8 cellular contexts compared by ENCODE assay signal in genomic region chr10:119301397-119301796, GRCh38.
DNase-seq lines count a peak whose midpoint lies in the region; ATAC-seq and FAIRE-seq lines count a peak whose summit lies in the region.

No MANE protein-coding gene starts in this region.

- H3K9ac ChIP-seq in GM23248, result no peak overlapping the region

- no peaks in the 10 kb centered on the region for H4K20me1 ChIP-seq in GM23248 (ENCODE audit: insufficient read depth)

- H3K9me2 ChIP-seq in GM23248 (ENCODE audit: insufficient read depth), result no peaks in the 10 kb centered on the region

- no peak overlapping the region for H2AFZ ChIP-seq in GM23248

- H3K4me1 ChIP-seq in right cardiac atrium (ENCODE audit: control insufficient read depth, insufficient read depth, low read length), result peaks cover 23% of the 10 kb centered on the region
- H3K4me1 ChIP-seq in GM23248 (ENCODE audit: insufficient read depth), result peaks cover 4% of the 10 kb centered on the region

- H3K4me3 ChIP-seq in right cardiac atrium (ENCODE audit: low read length), result no peak overlapping the region
- no peak overlapping the region for H3K4me3 ChIP-seq in GM23248

- no peaks in the 10 kb centered on the region for H3K36me3 ChIP-seq in GM23248 (ENCODE audit: low read depth)

- no peak overlapping the region for H3K4me2 ChIP-seq in GM23248 (ENCODE audit: unreplicated experiment)

- in situ Hi-C loops in GM23248 (cut with MboI), result no loop called here

- FAIRE-seq in frontal cortex (lab: Jason Lieb, UNC), result no peak

- H3K27me3 ChIP-seq in right cardiac atrium (ENCODE audit: control insufficient read depth, insufficient read depth) (no peaks in the 10 kb centered on the region), GM23248 (replicated peaks; ENCODE audit: insufficient read depth) (no peaks in the 10 kb centered on the region)

- 57% methylated on average over 8 of the region's 8 CpGs for WGBS in right cardiac atrium
- 74 to 78% methylated on average over 8 of the region's 8 CpGs for WGBS in GM23248 (ENCODE audit: low coverage in 1 of 2, low lambda C conversion rate in 2 of 2, missing lambda C conversion rate in 2 of 2), 2 experiments

- H3K9me3 ChIP-seq in right cardiac atrium (ENCODE audit: control insufficient read depth, low read length) (no peaks in the 10 kb centered on the region), GM23248 (ENCODE audit: low read depth) (no peaks in the 10 kb centered on the region)

- H3F3A ChIP-seq in GM23248 (ENCODE audit: insufficient read depth), result peaks cover 7% of the 10 kb centered on the region

- peak; percentile 44 for DNase-seq in HT1080 (ENCODE audit: low read depth)
- peak; percentile 31 for DNase-seq in activated CD8-positive, alpha-beta memory T cell treated with anti-CD3 and anti-CD28 coated beads, Interleukin-2, amount 50 U/mL, for 1 hour (ENCODE audit: extremely low read depth)
- no peak for DNase-seq in right cardiac atrium
- DNase-seq in stimulated activated CD8-positive, alpha-beta memory T cell treated with anti-CD3 and anti-CD28 coated beads, Interleukin-2, amount 100 ng/mL, for 1 hour (ENCODE audit: low read depth in 2 of 2), result peak; percentile 28 to 43
- DNase-seq in SKM-1 (lab: John Stamatoyannopoulos, UW; ENCODE audit: unreplicated experiment), result no peak
- DNase-seq in GM23248, result no peak
- no peak for DNase-seq in frontal cortex (ENCODE audit: low spot score in 2 of 2)
- DNase-seq in DMS114 treated with DMSO at 0.1 percent for 48 hours (lab: John Stamatoyannopoulos, UW; ENCODE audit: unreplicated experiment), result no peak

- intact Hi-C loops in right cardiac atrium (cut with DNase I), result no loop called here

- H3K79me2 ChIP-seq in GM23248 (ENCODE audit: insufficient read depth), result peaks cover 17% of the 10 kb centered on the region

- peak overlapping the region; percentile 40 for H3K27ac ChIP-seq in right cardiac atrium (ENCODE audit: low read length)
- no peak overlapping the region for H3K27ac ChIP-seq in GM23248

- ATAC-seq in right cardiac atrium, result peak; percentile 17 to 28

Comparison
In these comparisons a context has a peak if more than half of its experiments do, and no peak if none do; other contexts are left out.
1. DNase-seq: peak in HT1080 (single experiment), activated CD8-positive, alpha-beta memory T cell treated with anti-CD3 and anti-CD28 coated beads, Interleukin-2, amount 50 U/mL, for 1 hour (single experiment) and stimulated activated CD8-positive, alpha-beta memory T cell treated with anti-CD3 and anti-CD28 coated beads, Interleukin-2, amount 100 ng/mL, for 1 hour (2 of 2); none in right cardiac atrium (0 of 3), SKM-1 (single experiment), GM23248 (single experiment), frontal cortex (0 of 2) and DMS114 treated with DMSO at 0.1 percent for 48 hours (single experiment).